Comparison of ENCODE assay signal across 7 cellular contexts in genomic region chr16:84141143-84141670, GRCh38.
A peak's percentile ranks its signal among the peaks of the same experiment; 100 is the strongest.
DNase-seq lines count a peak whose midpoint lies in the region; ATAC-seq and TF ChIP-seq lines count a peak whose summit lies in the region.
"Had no signal": no experiment of that assay in that cellular context is flagged by ENCODE, and none has a peak within 500 bp of the region (broad histone marks: within the 10 kb centered on the region; RNA-seq: fewer than 3 reads in every experiment).

No MANE protein-coding gene starts in this region.

- TF ChIP-seq CTCF in retinal pigment epithelial cell (conservative IDR thresholded peaks at IDR 0.05; ENCODE audit: low read depth, low read length) (peak; percentile 20), GM20000 (IDR thresholded peaks at IDR 0.05; ENCODE audit: extremely low read depth, missing control alignments) (no peak)

- peak; percentile 16 for DNase-seq in stimulated activated CD4-positive, alpha-beta T cell treated with anti-CD3 and anti-CD28 coated beads, Interleukin-15, amount 100 ng/mL, for 24 hours
- no peak for DNase-seq in stimulated activated CD4-positive, alpha-beta T cell treated with anti-CD3 and anti-CD28 coated beads, Interleukin-12 subunit alpha, Interleukin-12 subunit beta, amount 100 ng/mL, for 4 hours
- DNase-seq in NCI-H510A treated with DMSO at 0.1 percent for 48 hours (lab: John Stamatoyannopoulos, UW), result peak; percentile 14
- DNase-seq in retinal pigment epithelial cell (ENCODE audit: low read depth), result no peak
- DNase-seq in GM20000 (ENCODE audit: low spot score), result no peak
- DNase-seq: activated T-cell treated with anti-CD3 and anti-CD28 coated beads, Interleukin-2, amount 50 U/mL, for 1 hour had no signal

- no peak for ATAC-seq in GM21576 (IDR thresholded peaks at IDR 0.05; ENCODE audit: unreplicated experiment)

- no peak overlapping the region for H3K4me3 ChIP-seq in retinal pigment epithelial cell (ENCODE audit: low read length)

Comparison
In these comparisons a context has a peak if more than half of its experiments do, and no peak if none do; other contexts are left out.
1. DNase-seq: peak in stimulated activated CD4-positive, alpha-beta T cell treated with anti-CD3 and anti-CD28 coated beads, Interleukin-15, amount 100 ng/mL, for 24 hours (single experiment) and NCI-H510A treated with DMSO at 0.1 percent for 48 hours (single experiment); none in stimulated activated CD4-positive, alpha-beta T cell treated with anti-CD3 and anti-CD28 coated beads, Interleukin-12 subunit alpha, Interleukin-12 subunit beta, amount 100 ng/mL, for 4 hours (single experiment), retinal pigment epithelial cell (single experiment) and GM20000 (single experiment).